In the genomic region with DNA sequence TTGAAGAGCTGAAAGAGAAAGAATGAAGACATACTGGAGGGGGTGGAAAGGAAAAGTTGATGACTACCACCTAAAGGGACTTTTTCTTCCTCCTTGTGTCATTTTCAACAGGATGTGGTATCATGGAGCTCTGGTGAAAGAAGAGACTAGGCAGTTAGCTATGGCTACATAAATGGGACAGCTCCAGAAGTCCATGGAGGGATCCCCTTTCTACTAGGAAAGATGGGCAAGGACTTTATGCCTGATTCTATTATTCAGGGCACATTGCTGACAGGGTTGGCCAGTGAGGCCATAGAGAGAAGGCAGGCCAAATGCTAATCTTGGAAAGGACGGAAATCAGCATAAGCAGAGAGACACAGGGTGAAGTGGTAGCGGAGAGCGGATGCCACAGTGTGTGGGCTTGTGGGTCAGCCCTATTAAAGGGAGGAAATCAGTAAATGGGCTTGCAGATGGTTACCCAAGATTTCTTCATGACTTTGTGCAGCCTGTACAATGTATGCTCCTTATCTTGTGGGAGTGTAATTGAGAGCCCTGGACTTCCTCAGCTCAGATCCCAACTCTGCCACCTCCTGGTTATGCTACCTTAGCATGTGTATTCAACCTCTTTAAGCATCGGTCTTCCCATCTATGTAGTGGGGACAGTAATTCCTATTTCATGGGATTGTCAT, we compare ENCODE assay signal across 8 cellular contexts.
DNase-seq lines count a peak whose midpoint lies in the region; ATAC-seq and TF ChIP-seq lines count a peak whose summit lies in the region.

No MANE protein-coding gene starts in this region.

- H3K4me1 Mint-ChIP-seq in MCF 10A (ENCODE audit: insufficient read depth, unreplicated experiment), result no peaks in the 10 kb centered on the region
- H3K4me1 Mint-ChIP-seq in naive B cell, result peaks cover 47 to 78% (median 58%) of the 10 kb centered on the region in 3 donors

- H3K27ac Mint-ChIP-seq in MCF 10A (ENCODE audit: low read depth, unreplicated experiment) (no peak overlapping the region), naive B cell (peak overlapping the region; percentile 82 to 99 (median 96))

- no peaks in the 10 kb centered on the region for H3K27me3 Mint-ChIP-seq in MCF 10A (ENCODE audit: insufficient read depth, unreplicated experiment)
- no peaks in the 10 kb centered on the region for H3K27me3 Mint-ChIP-seq in naive B cell

- H3K36me3 Mint-ChIP-seq in MCF 10A (ENCODE audit: insufficient read depth, unreplicated experiment) (no peaks in the 10 kb centered on the region), naive B cell (no peaks in the 10 kb centered on the region)

- no peak for TF ChIP-seq POLR2A in breast epithelium (IDR thresholded peaks at IDR 0.05)

- no peaks in the 10 kb centered on the region for H3K27me3 ChIP-seq in breast epithelium

- no peak overlapping the region for H3K27ac ChIP-seq in breast epithelium
- H3K27ac ChIP-seq in VCaP, result no peak overlapping the region

- H3K4me3 Mint-ChIP-seq in MCF 10A (ENCODE audit: unreplicated experiment) (no peak overlapping the region), naive B cell (peak overlapping the region; percentile 67 to 87 (median 81))

- H3K36me3 ChIP-seq in breast epithelium, result no peaks in the 10 kb centered on the region

- H3K9me3 Mint-ChIP-seq in MCF 10A (ENCODE audit: unreplicated experiment) (no peaks in the 10 kb centered on the region), naive B cell (peaks cover 0 to 7% (median 3%) of the 10 kb centered on the region in 7 donors)

- H3K4me1 ChIP-seq in breast epithelium, result no peaks in the 10 kb centered on the region

- intact Hi-C loops in MCF 10A (cut with micrococcal nuclease) (no loop called here), breast epithelium (cut with DNase I; ENCODE audit: low total_unique reads) (no loop called here)

- ATAC-seq in HG03064 (IDR thresholded peaks at IDR 0.05; ENCODE audit: low read depth, unreplicated experiment), result peak; percentile 36
- peak in 1 of 2 donors; percentile 2 for ATAC-seq in naive B cell (ENCODE audit: low read depth in 2 of 2)

- TF ChIP-seq CTCF in MCF 10A (IDR thresholded peaks at IDR 0.05; ENCODE audit: unreplicated experiment) (no peak), breast epithelium (IDR thresholded peaks at IDR 0.05) (no peak), VCaP (conservative IDR thresholded peaks at IDR 0.05) (peak; percentile 18; the same call in 1 of the 2 replicates)

- H3K4me3 ChIP-seq in breast epithelium, result no peak overlapping the region

- DNase-seq in MCF 10A (ENCODE audit: unreplicated experiment) (peak; percentile 6), breast epithelium (ENCODE audit: low spot score in 2 of 2) (no peak), naive B cell (no peak), retina (no peak), NCI-H1105 treated with DMSO at 0.1 percent for 48 hours (lab: John Stamatoyannopoulos, UW) (no peak), NCI-H526 treated with DMSO at 0.1 percent for 48 hours (lab: John Stamatoyannopoulos, UW) (no peak)

- CTCF ChIA-PET in MCF 10A (lab: Yijun Ruan, JAX), result interaction anchor here (0.7 to 1.2 kb wide), 2 partner anchors 37 to 110 kb away, joined by 3 to 4 read pairs; no protein-coding TSS in a partner anchor

- H3K9me3 ChIP-seq in breast epithelium, result no peaks in the 10 kb centered on the region

- no TSS peak for BruUV-seq in MCF 10A (replicated peaks; lab: Mats Ljungman, UMichigan)

- POLR2A ChIA-PET in MCF 10A (lab: Yijun Ruan, JAX), result no interaction called here
